In the genomic region with DNA sequence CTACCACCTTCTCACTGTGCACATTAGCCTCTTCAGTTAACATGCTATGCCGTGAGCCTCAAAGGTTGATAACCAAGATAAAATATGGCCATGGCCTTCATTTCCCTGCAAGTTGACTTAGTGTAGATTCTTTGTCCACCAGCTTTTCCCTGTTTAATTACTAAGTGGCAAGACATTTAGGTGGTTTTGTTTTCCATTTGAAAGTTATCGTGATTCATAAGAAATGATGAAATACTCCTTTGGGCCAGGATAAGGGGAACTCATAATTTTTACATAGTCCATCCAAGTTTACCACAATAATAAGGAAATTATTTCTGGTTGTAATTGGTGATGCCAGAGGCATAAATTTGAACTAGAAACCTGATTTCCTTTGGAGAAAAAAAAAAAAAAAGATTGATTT, we compare ENCODE assay signal across 17 cellular contexts.
A peak's percentile ranks its signal among the peaks of the same experiment; 100 is the strongest.
DNase-seq lines count a peak whose midpoint lies in the region; ATAC-seq and TF ChIP-seq lines count a peak whose summit lies in the region.
"Had no signal": no experiment of that assay in that cellular context is flagged by ENCODE, and none has a peak within 500 bp of the region (broad histone marks: within the 10 kb centered on the region; RNA-seq: fewer than 3 reads in every experiment).

No MANE protein-coding gene starts in this region.

- in situ Hi-C loops in GM13977 (cut with MboI; ENCODE audit: low pct_unique_long_range_greater_than_20kb, low sequenced_read_pairs, unreplicated experiment), result no loop called here

- no peak overlapping the region for H3K27ac ChIP-seq in right atrium auricular region

- H3K36me3 ChIP-seq in adipocyte (ENCODE audit: control insufficient read depth, insufficient read depth, low read length, severe bottlenecking), result no peaks in the 10 kb centered on the region
- H3K36me3 ChIP-seq in right atrium auricular region, result no peaks in the 10 kb centered on the region
- H3K36me3 ChIP-seq: BE2C, HAP-1 had no signal

- H3K4me3 ChIP-seq in adipocyte (ENCODE audit: low read length) (no peak overlapping the region), epithelial cell of esophagus (ENCODE audit: low read length) (no peak overlapping the region), right atrium auricular region (no peak overlapping the region)
- H3K4me3 ChIP-seq: HAP-1 had no signal

- TF ChIP-seq CTCF in epithelial cell of esophagus (IDR thresholded peaks at IDR 0.05; ENCODE audit: insufficient read depth, low read depth, low read length, missing control alignments) (no peak), GM13977 (IDR thresholded peaks at IDR 0.05; ENCODE audit: extremely low read depth, insufficient read depth, missing control alignments) (no peak), right atrium auricular region (IDR thresholded peaks at IDR 0.05) (no peak)

- H3K27me3 ChIP-seq in adipocyte (replicated peaks; ENCODE audit: control insufficient read depth, insufficient read depth, low read length) (no peaks in the 10 kb centered on the region), right atrium auricular region (no peaks in the 10 kb centered on the region)
- H3K27me3 ChIP-seq: BE2C had no signal

- H3K9ac ChIP-seq in adipocyte (ENCODE audit: low read length), result no peak overlapping the region

- H3K9me3 ChIP-seq in adipocyte (ENCODE audit: control insufficient read depth, low read length) (peaks cover 16% of the 10 kb centered on the region), right atrium auricular region (peaks cover 0 to 20% of the 10 kb centered on the region in 2 donors)
- H3K9me3 ChIP-seq: BE2C, HAP-1 had no signal

- H3K4me1 ChIP-seq in adipocyte (ENCODE audit: control insufficient read depth, insufficient read depth, low read length) (no peaks in the 10 kb centered on the region), right atrium auricular region (no peaks in the 10 kb centered on the region)
- H3K4me1 ChIP-seq: BE2C, HAP-1 had no signal

- peak; percentile 42 for DNase-seq in HS-5 (ENCODE audit: low read depth)
- DNase-seq in adipocyte (ENCODE audit: low read depth), result peak; percentile 38
- peak; percentile 27 for DNase-seq in epithelial cell of esophagus (ENCODE audit: low read depth)
- DNase-seq in GM13977 (ENCODE audit: low spot score), result no peak
- no peak for DNase-seq in right atrium auricular region (ENCODE audit: low spot score)
- DNase-seq: ACHN; BE2C; C1 segment of cervical spinal cord; CD4-positive, CD25-positive, alpha-beta regulatory T cell; CD8-positive, alpha-beta memory T cell; COR-L47; DMS 273 treated with DMSO at 0.1 percent for 48 hours; DMS53; DND-41; EL had no signal

- ATAC-seq in GM21825 (IDR thresholded peaks at IDR 0.05; ENCODE audit: unreplicated experiment), result no peak

Comparison
In these comparisons a context has a peak if more than half of its experiments do, and no peak if none do; other contexts are left out.
1. DNase-seq: peak in HS-5 (single experiment), adipocyte (single experiment) and epithelial cell of esophagus (single experiment); none in GM13977 (single experiment) and right atrium auricular region (single experiment).